In the genomic region with DNA sequence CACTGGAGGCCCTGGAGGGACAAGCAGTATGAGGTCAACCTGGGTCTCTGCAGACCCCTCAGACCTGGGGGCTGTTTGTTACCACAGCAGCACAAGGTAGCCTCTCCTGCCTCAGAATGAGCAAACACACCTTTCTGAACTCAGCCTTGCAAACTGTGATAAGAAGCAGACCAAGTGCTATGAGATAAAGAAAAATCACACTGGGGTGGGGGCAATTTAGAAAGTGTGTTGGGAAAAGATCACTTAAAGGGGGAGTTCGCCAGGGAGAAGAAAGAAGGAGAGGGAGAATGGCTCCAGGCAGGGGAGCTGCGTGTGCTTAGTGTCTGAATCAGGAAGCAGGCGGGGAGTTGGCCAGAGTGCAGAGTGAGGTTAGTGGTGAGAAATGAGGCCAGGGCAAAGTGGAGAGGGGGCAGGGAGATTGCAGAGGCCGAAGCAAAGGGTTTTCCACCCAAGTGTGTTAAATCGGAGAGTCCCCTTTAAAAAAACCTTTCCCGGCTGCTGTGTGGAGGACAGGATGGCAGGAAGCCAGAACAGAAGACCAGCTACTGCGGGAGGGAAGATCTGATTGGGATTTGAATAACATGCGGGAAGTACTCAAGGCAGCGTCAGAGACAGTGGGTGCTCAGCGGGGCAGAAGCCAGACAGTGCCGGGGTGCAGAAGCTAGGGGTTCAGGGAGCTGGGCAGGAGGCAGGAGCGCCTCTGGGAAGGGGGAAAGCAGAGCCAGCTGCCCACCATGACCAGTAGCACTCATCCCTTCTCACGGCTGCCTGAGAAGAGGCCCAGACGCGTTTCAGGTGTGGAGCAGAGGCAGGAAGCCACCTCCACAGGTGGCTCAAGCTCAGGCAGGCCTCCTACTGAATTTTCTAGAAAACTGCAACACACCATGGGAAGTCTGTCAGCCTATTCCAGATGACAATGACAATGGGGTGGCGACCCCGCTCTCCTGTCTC, we compare ENCODE assay signal across 1 cellular context.
TF ChIP-seq lines count a peak whose summit lies in the region.

No MANE protein-coding gene starts in this region.

TF ChIP-seq in HEK293, 187 proteins besides CTCF, POLR2A, EP300 and RAD21 (continued from another document):
- TF ChIP-seq ZBTB10 (tag by site-specific recombination; IDR thresholded peaks at IDR 0.05) (0 out of 2 replicates have a peak, but pooled peaks have one; percentile 48), HOXA7 (CRISPR knock-in tag; IDR thresholded peaks at IDR 0.05; ENCODE audit: borderline replicate concordance) (no peak), GLIS1 (tag by site-specific recombination; IDR thresholded peaks at IDR 0.05) (peak; percentile 36; the same call in 1 of the 2 replicates), ZBTB20 (tag by site-specific recombination; IDR thresholded peaks at IDR 0.05) (peak; percentile 44; the same call in 1 of the 2 replicates), ZNF398 (tag by site-specific recombination; IDR thresholded peaks at IDR 0.05) (peak; percentile 67), ZNF324 (tag by site-specific recombination; IDR thresholded peaks at IDR 0.05) (no peak), ZNF335 (tag by site-specific recombination; conservative IDR thresholded peaks at IDR 0.05) (peak; percentile 50), ZIC2 (tag by site-specific recombination; IDR thresholded peaks at IDR 0.05) (peak; percentile 87), ZNF121 (tag by site-specific recombination; IDR thresholded peaks at IDR 0.05) (no peak), PRDM10 (tag by site-specific recombination; IDR thresholded peaks at IDR 0.05) (peak; percentile 98), ZBTB17 (tag by site-specific recombination; IDR thresholded peaks at IDR 0.05) (peak; percentile 96), ZEB2 (tag by site-specific recombination; IDR thresholded peaks at IDR 0.05) (0 out of 2 replicates have a peak, but pooled peaks have one; percentile 27), OSR2 (tag by site-specific recombination; IDR thresholded peaks at IDR 0.05) (peak; percentile 100), ZNF658 (tag by site-specific recombination; IDR thresholded peaks at IDR 0.05) (no peak)
- TF ChIP-seq, protein P1, sequence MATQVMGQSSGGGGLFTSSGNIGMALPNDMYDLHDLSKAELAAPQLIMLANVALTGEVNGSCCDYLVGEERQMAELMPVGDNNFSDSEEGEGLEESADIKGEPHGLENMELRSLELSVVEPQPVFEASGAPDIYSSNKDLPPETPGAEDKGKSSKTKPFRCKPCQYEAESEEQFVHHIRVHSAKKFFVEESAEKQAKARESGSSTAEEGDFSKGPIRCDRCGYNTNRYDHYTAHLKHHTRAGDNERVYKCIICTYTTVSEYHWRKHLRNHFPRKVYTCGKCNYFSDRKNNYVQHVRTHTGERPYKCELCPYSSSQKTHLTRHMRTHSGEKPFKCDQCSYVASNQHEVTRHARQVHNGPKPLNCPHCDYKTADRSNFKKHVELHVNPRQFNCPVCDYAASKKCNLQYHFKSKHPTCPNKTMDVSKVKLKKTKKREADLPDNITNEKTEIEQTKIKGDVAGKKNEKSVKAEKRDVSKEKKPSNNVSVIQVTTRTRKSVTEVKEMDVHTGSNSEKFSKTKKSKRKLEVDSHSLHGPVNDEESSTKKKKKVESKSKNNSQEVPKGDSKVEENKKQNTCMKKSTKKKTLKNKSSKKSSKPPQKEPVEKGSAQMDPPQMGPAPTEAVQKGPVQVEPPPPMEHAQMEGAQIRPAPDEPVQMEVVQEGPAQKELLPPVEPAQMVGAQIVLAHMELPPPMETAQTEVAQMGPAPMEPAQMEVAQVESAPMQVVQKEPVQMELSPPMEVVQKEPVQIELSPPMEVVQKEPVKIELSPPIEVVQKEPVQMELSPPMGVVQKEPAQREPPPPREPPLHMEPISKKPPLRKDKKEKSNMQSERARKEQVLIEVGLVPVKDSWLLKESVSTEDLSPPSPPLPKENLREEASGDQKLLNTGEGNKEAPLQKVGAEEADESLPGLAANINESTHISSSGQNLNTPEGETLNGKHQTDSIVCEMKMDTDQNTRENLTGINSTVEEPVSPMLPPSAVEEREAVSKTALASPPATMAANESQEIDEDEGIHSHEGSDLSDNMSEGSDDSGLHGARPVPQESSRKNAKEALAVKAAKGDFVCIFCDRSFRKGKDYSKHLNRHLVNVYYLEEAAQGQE (tag by site-specific recombination; IDR thresholded peaks at IDR 0.05) = no peak
